ENCODE assay signal across 18 cellular contexts in the genomic region with DNA sequence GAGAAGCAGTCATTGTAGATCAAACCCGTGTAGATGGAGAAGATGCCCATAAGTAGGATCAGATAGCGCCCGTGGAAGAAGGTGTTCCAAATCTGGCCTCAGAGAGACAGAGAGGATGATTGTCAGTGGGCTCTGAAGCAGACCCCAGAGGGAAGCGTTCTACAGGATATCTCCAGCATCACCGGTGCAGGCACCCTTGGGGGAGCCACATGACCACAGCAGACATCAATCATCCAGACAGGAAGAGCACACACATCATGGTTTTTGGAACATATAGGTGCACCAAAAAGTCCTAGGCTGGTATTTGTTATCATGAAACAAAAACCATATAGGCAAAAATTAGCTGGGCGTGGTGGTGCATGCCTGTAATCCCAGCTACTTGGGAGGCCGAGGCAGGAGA. TPM values are rescaled to one million over a fixed set of nuclear protein-coding genes. Genes with fewer than 3 reads are reported as not detected.
DNase-seq lines count a peak whose midpoint lies in the region; ATAC-seq and TF ChIP-seq lines count a peak whose summit lies in the region.
"Had no signal": no experiment of that assay in that cellular context is flagged by ENCODE, and none has a peak within 500 bp of the region (broad histone marks: within the 10 kb centered on the region; RNA-seq: fewer than 3 reads in every experiment).

No MANE protein-coding gene starts in this region.

- CTCF ChIA-PET in activated naive CD4-positive, alpha-beta T cell treated with anti-CD3 and anti-CD28 coated beads, Interleukin-2, amount 10 ng/mL, durations not matched to agents 7 days and 5 days (lab: Charles Lee), result no interaction called here
- CTCF ChIA-PET in activated CD8-positive, alpha-beta T cell treated with anti-CD3 and anti-CD28 coated beads, Interleukin-2, amount 10 ng/mL, durations not matched to agents 7 days and 5 days (lab: Charles Lee), result interaction anchor here (1.0 kb wide), 1 partner anchor 120 kb away, joined by 5 read pairs; no protein-coding TSS in a partner anchor

- DNase-seq in activated naive CD4-positive, alpha-beta T cell treated with anti-CD3 and anti-CD28 coated beads, Interleukin-2, amount 10 ng/mL, durations not matched to agents 7 days and 5 days, result peak; percentile 48
- DNase-seq in activated naive CD4-positive, alpha-beta T cell treated with Interleukin-2 at 50 U/mL for 16 hours, result no peak
- peak; percentile 40 for DNase-seq in activated CD8-positive, alpha-beta T cell treated with anti-CD3 and anti-CD28 coated beads, Interleukin-2, amount 10 ng/mL, durations not matched to agents 7 days and 5 days
- no peak for DNase-seq in neural crest cell (ENCODE audit: low read depth, low spot score)
- DNase-seq in NCI-H1417 (lab: John Stamatoyannopoulos, UW), result no peak
- no peak for DNase-seq in left lobe of liver (ENCODE audit: low spot score)
- DNase-seq: NCI-H1105, NCI-H2029 treated with DMSO at 0.1 percent for 48 hours, NCI-H345, NCI-H526, Right ventricle myocardium superior had no signal

- peak overlapping the region; percentile 30 for H3K27ac ChIP-seq in KOPT-K1 (ENCODE audit: low read depth, low read length, poor library complexity, severe bottlenecking)
- H3K27ac ChIP-seq: A549, KMS-11 had no signal

- ATAC-seq in activated CD8-positive, alpha-beta T cell treated with anti-CD3 and anti-CD28 coated beads, Interleukin-2, amount 10 ng/mL, durations not matched to agents 7 days and 5 days, result peak; percentile 58
- no peak for ATAC-seq in left lobe of liver
- ATAC-seq: A549, HCT116 had no signal

- H3K36me3 Mint-ChIP-seq in activated naive CD4-positive, alpha-beta T cell treated with anti-CD3 and anti-CD28 coated beads, Interleukin-2, amount 10 ng/mL, durations not matched to agents 7 days and 5 days, result no peaks in the 10 kb centered on the region
- H3K36me3 Mint-ChIP-seq in activated CD8-positive, alpha-beta T cell treated with anti-CD3 and anti-CD28 coated beads, Interleukin-2, amount 10 ng/mL, durations not matched to agents 7 days and 5 days (ENCODE audit: low read depth), result no peaks in the 10 kb centered on the region
- no peaks in the 10 kb centered on the region for H3K36me3 Mint-ChIP-seq in neural crest cell (ENCODE audit: low read depth)
- H3K36me3 Mint-ChIP-seq: CD14-positive monocyte had no signal

- H3K27me3 Mint-ChIP-seq in activated naive CD4-positive, alpha-beta T cell treated with anti-CD3 and anti-CD28 coated beads, Interleukin-2, amount 10 ng/mL, durations not matched to agents 7 days and 5 days, result no peaks in the 10 kb centered on the region
- no peaks in the 10 kb centered on the region for H3K27me3 Mint-ChIP-seq in activated CD8-positive, alpha-beta T cell treated with anti-CD3 and anti-CD28 coated beads, Interleukin-2, amount 10 ng/mL, durations not matched to agents 7 days and 5 days (ENCODE audit: low read depth)
- no peaks in the 10 kb centered on the region for H3K27me3 Mint-ChIP-seq in neural crest cell (ENCODE audit: low read depth)
- H3K27me3 Mint-ChIP-seq: B cell had no signal

- H3K36me3 ChIP-seq in KOPT-K1 (ENCODE audit: insufficient read depth, low read length), result peaks cover 6% of the 10 kb centered on the region; the same call in 1 of the 2 replicates

- no peaks in the 10 kb centered on the region for H3K9me3 ChIP-seq in KOPT-K1 (ENCODE audit: insufficient read depth, low read length, poor library complexity, severe bottlenecking)
- H3K9me3 ChIP-seq: A549 had no signal

- H3K27ac Mint-ChIP-seq in activated naive CD4-positive, alpha-beta T cell treated with anti-CD3 and anti-CD28 coated beads, Interleukin-2, amount 10 ng/mL, durations not matched to agents 7 days and 5 days, result no peak overlapping the region
- H3K27ac Mint-ChIP-seq in activated CD8-positive, alpha-beta T cell treated with anti-CD3 and anti-CD28 coated beads, Interleukin-2, amount 10 ng/mL, durations not matched to agents 7 days and 5 days, result no peak overlapping the region
- H3K27ac Mint-ChIP-seq in neural crest cell (ENCODE audit: unreplicated experiment), result peak overlapping the region; percentile 47
- H3K27ac Mint-ChIP-seq: B cell, CD14-positive monocyte had no signal

- no peak for TF ChIP-seq CTCF in neural crest cell (conservative IDR thresholded peaks at IDR 0.05)

- H3K4me3 Mint-ChIP-seq in activated naive CD4-positive, alpha-beta T cell treated with anti-CD3 and anti-CD28 coated beads, Interleukin-2, amount 10 ng/mL, durations not matched to agents 7 days and 5 days, result no peak overlapping the region
- H3K4me3 Mint-ChIP-seq in activated CD8-positive, alpha-beta T cell treated with anti-CD3 and anti-CD28 coated beads, Interleukin-2, amount 10 ng/mL, durations not matched to agents 7 days and 5 days, result no peak overlapping the region
- no peak overlapping the region for H3K4me3 Mint-ChIP-seq in neural crest cell
- H3K4me3 Mint-ChIP-seq: B cell, CD14-positive monocyte had no signal

- no peaks in the 10 kb centered on the region for H3K9me3 Mint-ChIP-seq in activated naive CD4-positive, alpha-beta T cell treated with anti-CD3 and anti-CD28 coated beads, Interleukin-2, amount 10 ng/mL, durations not matched to agents 7 days and 5 days
- no peaks in the 10 kb centered on the region for H3K9me3 Mint-ChIP-seq in activated CD8-positive, alpha-beta T cell treated with anti-CD3 and anti-CD28 coated beads, Interleukin-2, amount 10 ng/mL, durations not matched to agents 7 days and 5 days (ENCODE audit: insufficient read depth)
- H3K9me3 Mint-ChIP-seq in neural crest cell, result no peaks in the 10 kb centered on the region
- H3K9me3 Mint-ChIP-seq: CD14-positive monocyte had no signal

- POLR2A ChIA-PET in activated CD8-positive, alpha-beta T cell treated with anti-CD3 and anti-CD28 coated beads, Interleukin-2, amount 10 ng/mL, durations not matched to agents 7 days and 5 days (lab: Charles Lee), result no interaction called here

- H3K4me1 Mint-ChIP-seq in activated naive CD4-positive, alpha-beta T cell treated with anti-CD3 and anti-CD28 coated beads, Interleukin-2, amount 10 ng/mL, durations not matched to agents 7 days and 5 days, result peaks cover 38% of the 10 kb centered on the region
- H3K4me1 Mint-ChIP-seq in activated CD8-positive, alpha-beta T cell treated with anti-CD3 and anti-CD28 coated beads, Interleukin-2, amount 10 ng/mL, durations not matched to agents 7 days and 5 days (ENCODE audit: low read depth), result peaks cover 30% of the 10 kb centered on the region
- no peaks in the 10 kb centered on the region for H3K4me1 Mint-ChIP-seq in neural crest cell
- H3K4me1 Mint-ChIP-seq: B cell, CD14-positive monocyte had no signal

RNA-seq across cellular contexts. Expression of gene SVOPL, which starts 44.0 kb away (rescaled TPM):
- 1 to 10 TPM; 3.5 to 4.3 TPM for total RNA-seq in activated CD8-positive, alpha-beta T cell treated with anti-CD3 and anti-CD28 coated beads, Interleukin-2, amount 10 ng/mL, durations not matched to agents 7 days and 5 days
- total RNA-seq in neural crest cell (not detected in 2 replicates), left lobe of liver (not detected)
- total RNA-seq: B cell, HT1080, Right ventricle myocardium superior had no signal

RNA-seq across cellular contexts. Expression of gene TMEM213, which starts 52.6 kb away (rescaled TPM):
- not detected for total RNA-seq in activated CD8-positive, alpha-beta T cell treated with anti-CD3 and anti-CD28 coated beads, Interleukin-2, amount 10 ng/mL, durations not matched to agents 7 days and 5 days
- total RNA-seq in neural crest cell (not detected in 2 replicates), left lobe of liver (not detected)
- total RNA-seq: B cell, HT1080, Right ventricle myocardium superior had no signal

RNA-seq across cellular contexts. Expression of gene ATP6V0A4, which starts 52.8 kb away (rescaled TPM):
- total RNA-seq in activated CD8-positive, alpha-beta T cell treated with anti-CD3 and anti-CD28 coated beads, Interleukin-2, amount 10 ng/mL, durations not matched to agents 7 days and 5 days, result not detected
- total RNA-seq in neural crest cell, result not detected in 2 replicates
- total RNA-seq in left lobe of liver, result not detected
- total RNA-seq: B cell, Right ventricle myocardium superior had no signal

Comparison
In these comparisons a context has a peak if more than half of its experiments do, and no peak if none do; other contexts are left out.
1. DNase-seq: peak in activated naive CD4-positive, alpha-beta T cell treated with anti-CD3 and anti-CD28 coated beads, Interleukin-2, amount 10 ng/mL, durations not matched to agents 7 days and 5 days (single experiment) and activated CD8-positive, alpha-beta T cell treated with anti-CD3 and anti-CD28 coated beads, Interleukin-2, amount 10 ng/mL, durations not matched to agents 7 days and 5 days (single experiment); none in activated naive CD4-positive, alpha-beta T cell treated with Interleukin-2 at 50 U/mL for 16 hours (single experiment), neural crest cell (single experiment), NCI-H1417 (0 of 3) and left lobe of liver (single experiment).